In the genomic region with DNA sequence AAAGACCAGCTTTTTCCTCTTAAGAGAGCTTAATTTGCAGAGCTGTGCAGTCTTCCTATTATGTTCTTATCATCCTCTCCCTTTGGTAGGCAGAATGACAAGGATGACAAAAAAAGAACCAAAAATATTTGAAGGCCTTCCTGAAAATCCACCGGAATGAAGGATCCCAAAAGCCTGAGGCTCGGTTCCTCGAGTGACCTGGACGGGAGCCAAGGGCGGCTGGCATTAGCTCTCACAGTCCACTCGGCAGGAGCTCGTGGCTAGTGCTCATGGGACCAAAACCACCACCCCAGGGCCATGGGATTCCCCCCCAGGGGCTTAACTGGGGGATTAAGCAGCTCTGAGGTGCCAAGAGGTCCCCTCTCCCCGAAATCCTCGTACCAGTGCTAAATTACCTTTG, we compare ENCODE assay signal across 8 cellular contexts. TPM values are rescaled to one million over a fixed set of nuclear protein-coding genes. Genes with fewer than 3 reads are reported as not detected.
A peak's percentile ranks its signal among the peaks of the same experiment; 100 is the strongest.
DNase-seq lines count a peak whose midpoint lies in the region; ATAC-seq and TF ChIP-seq lines count a peak whose summit lies in the region.

No MANE protein-coding gene starts in this region.

- intact Hi-C loops in activated B cell treated with CpG ODN at 0.5 μM for 24 hours (cut with micrococcal nuclease) (loop anchor here (5.0 kb wide), 1 partner anchor 106 kb away; a partner anchor contains a TSS), right cardiac atrium (cut with DNase I) (no loop called here)

- H3K27ac Mint-ChIP-seq in activated B cell treated with CpG ODN at 0.5 μM for 24 hours: peak overlapping the region; percentile 67
- peak overlapping the region; percentile 78 for H3K27ac Mint-ChIP-seq in stimulated activated naive B cell treated with anti-CD40 and anti-IgM and Interleukin-4, amounts not matched to agents 10 μg/mL and 1 μg/mL and 100 μg/mL, for 72 hours

- POLR2A ChIA-PET in activated B cell treated with CpG ODN at 0.5 μM for 24 hours (lab: Charles Lee): interaction anchor here (0.5 kb wide), 1 partner anchor 638 kb away, joined by 3 read pairs; no protein-coding TSS in a partner anchor

- H3K36me3 ChIP-seq in ES-I3 (ENCODE audit: insufficient read depth, low read length): no peaks in the 10 kb centered on the region

- no peak for TF ChIP-seq CTCF in activated B cell treated with CpG ODN at 0.5 μM for 24 hours (IDR thresholded peaks at IDR 0.05)

- H3K27ac ChIP-seq in right cardiac atrium (ENCODE audit: low read length): peak overlapping the region; percentile 78

- CTCF ChIA-PET in activated B cell treated with CpG ODN at 0.5 μM for 24 hours (lab: Charles Lee): interaction anchor here (1.0 kb wide), 1 partner anchor 454 kb away, joined by 3 read pairs; no protein-coding TSS in a partner anchor

- H3K36me3 Mint-ChIP-seq in activated B cell treated with CpG ODN at 0.5 μM for 24 hours (ENCODE audit: low read depth): no peaks in the 10 kb centered on the region
- no peaks in the 10 kb centered on the region for H3K36me3 Mint-ChIP-seq in stimulated activated naive B cell treated with anti-CD40 and anti-IgM and Interleukin-4, amounts not matched to agents 10 μg/mL and 1 μg/mL and 100 μg/mL, for 72 hours

- ATAC-seq in HG02623 (IDR thresholded peaks at IDR 0.05; ENCODE audit: unreplicated experiment) (peak; percentile 12), activated B cell treated with CpG ODN at 0.5 μM for 24 hours (ENCODE audit: low read depth) (peak; percentile 22), right cardiac atrium (peak in 1 of 2 donors; percentile 1)
- peak; percentile 33 to 41 for ATAC-seq in stimulated activated naive B cell treated with anti-CD40 and anti-IgM and Interleukin-4, amounts not matched to agents 10 μg/mL and 1 μg/mL and 100 μg/mL, for 72 hours (replicated peaks)

- H3K4me1 ChIP-seq in ES-I3 (ENCODE audit: insufficient read depth, low read length) (peaks cover 9% of the 10 kb centered on the region), right cardiac atrium (ENCODE audit: control insufficient read depth, insufficient read depth, low read length) (peaks cover 9% of the 10 kb centered on the region)

- peak overlapping the region; percentile 56 for H3K9ac ChIP-seq in ES-I3 (ENCODE audit: low read depth, low read length)

- peaks cover 19% of the 10 kb centered on the region for H3K4me1 Mint-ChIP-seq in activated B cell treated with CpG ODN at 0.5 μM for 24 hours
- H3K4me1 Mint-ChIP-seq in stimulated activated naive B cell treated with anti-CD40 and anti-IgM and Interleukin-4, amounts not matched to agents 10 μg/mL and 1 μg/mL and 100 μg/mL, for 72 hours: peaks cover 12% of the 10 kb centered on the region in 2 donors

- H3K27me3 Mint-ChIP-seq in activated B cell treated with CpG ODN at 0.5 μM for 24 hours: peaks cover 6% of the 10 kb centered on the region
- H3K27me3 Mint-ChIP-seq in stimulated activated naive B cell treated with anti-CD40 and anti-IgM and Interleukin-4, amounts not matched to agents 10 μg/mL and 1 μg/mL and 100 μg/mL, for 72 hours: peaks cover 20% of the 10 kb centered on the region in 2 donors

- no peaks in the 10 kb centered on the region for H3K9me3 Mint-ChIP-seq in activated B cell treated with CpG ODN at 0.5 μM for 24 hours
- H3K9me3 Mint-ChIP-seq in stimulated activated naive B cell treated with anti-CD40 and anti-IgM and Interleukin-4, amounts not matched to agents 10 μg/mL and 1 μg/mL and 100 μg/mL, for 72 hours: no peaks in the 10 kb centered on the region

- no peaks in the 10 kb centered on the region for H3K27me3 ChIP-seq in right cardiac atrium (ENCODE audit: control insufficient read depth, insufficient read depth)

- H3K9me3 ChIP-seq in ES-I3 (ENCODE audit: control insufficient read depth, insufficient read depth, low read length) (no peaks in the 10 kb centered on the region), right cardiac atrium (ENCODE audit: control insufficient read depth, low read length) (no peaks in the 10 kb centered on the region)

- DNase-seq in activated B cell treated with CpG ODN at 0.5 μM for 24 hours: no peak
- peak; percentile 56 to 82 (median 77) for DNase-seq in right cardiac atrium
- DNase-seq in stimulated activated naive B cell treated with anti-CD40 and anti-IgM and Interleukin-4, amounts not matched to agents 10 μg/mL and 1 μg/mL and 100 μg/mL, for 72 hours: no peak
- DNase-seq in mucosa of gallbladder (ENCODE audit: low spot score): no peak
- no peak for DNase-seq in NCI-H82 (lab: John Stamatoyannopoulos, UW)
- DNase-seq in central memory CD4-positive, alpha-beta T cell: no peak

- H3K4me3 Mint-ChIP-seq in activated B cell treated with CpG ODN at 0.5 μM for 24 hours: peak overlapping the region; percentile 86
- H3K4me3 Mint-ChIP-seq in stimulated activated naive B cell treated with anti-CD40 and anti-IgM and Interleukin-4, amounts not matched to agents 10 μg/mL and 1 μg/mL and 100 μg/mL, for 72 hours: peak overlapping the region; percentile 83

- 8% methylated on average over 9 of the region's 9 CpGs for WGBS in right cardiac atrium

- peak overlapping the region; percentile 78 for H3K4me3 ChIP-seq in right cardiac atrium (ENCODE audit: low read length)

RNA-seq across cellular contexts. Expression of a gene that starts 0.6 kb away (rescaled TPM):
- total RNA-seq in activated B cell treated with CpG ODN at 0.5 μM for 24 hours (0.12 and 0.38 TPM in 2 replicates), right cardiac atrium (100 to 1,000 TPM; 103 to 188 (median 111) TPM), mucosa of gallbladder (2.7 TPM)
- 40.4 TPM for polyA plus RNA-seq in right cardiac atrium

Comparison
In these comparisons a context has a peak if more than half of its experiments do, and no peak if none do; other contexts are left out.
1. DNase-seq: peak in right cardiac atrium (3 of 3); none in activated B cell treated with CpG ODN at 0.5 μM for 24 hours (single experiment), stimulated activated naive B cell treated with anti-CD40 and anti-IgM and Interleukin-4, amounts not matched to agents 10 μg/mL and 1 μg/mL and 100 μg/mL, for 72 hours (single experiment), mucosa of gallbladder (single experiment), NCI-H82 (single experiment) and central memory CD4-positive, alpha-beta T cell (single experiment).
2. RNA of a gene that starts 0.6 kb away (total RNA-seq): 103 to 188 TPM in right cardiac atrium; 2.7 TPM in mucosa of gallbladder (single experiment) and 0.12 to 0.38 TPM in activated B cell treated with CpG ODN at 0.5 μM for 24 hours; every median in the first group is over 10 times any median in the second.